Comparison of ENCODE assay signal across 8 cellular contexts in the genomic region with DNA sequence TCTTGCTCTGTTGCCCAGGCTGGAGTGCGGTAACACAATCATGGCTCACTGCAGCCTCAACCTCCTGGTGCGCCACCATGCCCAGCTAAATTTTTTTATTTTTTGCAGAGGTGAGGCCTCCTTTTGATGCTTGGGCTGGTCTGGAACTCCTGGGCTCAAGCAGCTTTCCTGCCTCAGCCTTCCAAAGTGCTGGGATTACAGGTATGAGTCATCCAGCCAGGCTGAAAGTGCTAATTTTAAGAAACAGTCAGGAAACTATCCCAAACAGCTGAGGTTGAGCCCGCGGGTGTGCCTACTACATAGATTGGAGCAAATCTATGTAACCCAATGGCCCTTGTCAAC. TPM values are rescaled to one million over a fixed set of nuclear protein-coding genes. Genes with fewer than 3 reads are reported as not detected.
DNase-seq lines count a peak whose midpoint lies in the region; ATAC-seq and TF ChIP-seq lines count a peak whose summit lies in the region.

No MANE protein-coding gene starts in this region.

- peaks cover 39% of the 10 kb centered on the region for H3K4me1 Mint-ChIP-seq in central memory CD8-positive, alpha-beta T cell
- peaks cover 38% of the 10 kb centered on the region in 2 donors for H3K4me1 Mint-ChIP-seq in natural killer cell

- DNase-seq in LHCN-M2 (ENCODE audit: low read depth) (peak; percentile 70), natural killer cell (no peak), hippocampal formation (lab: John Stamatoyannopoulos, UW) (no peak), lower leg skin (ENCODE audit: low spot score in 2 of 2) (no peak), NCI-H1694 treated with DMSO at 0.1 percent for 48 hours (lab: John Stamatoyannopoulos, UW) (no peak), NCI-H748 (lab: John Stamatoyannopoulos, UW; ENCODE audit: unreplicated experiment) (no peak)
- DNase-seq in central memory CD8-positive, alpha-beta T cell (ENCODE audit: low spot score in 2 of 2) = no peak

- intact Hi-C loops in natural killer cell (cut with micrococcal nuclease) = loop anchor here (5.0 kb wide), 1 partner anchor 80 kb away; the partner anchor contains the start of gene SBK1
- intact Hi-C loops in lower leg skin (cut with DNase I; ENCODE audit: low total_unique reads) = no loop called here

- no peak for ATAC-seq in central memory CD8-positive, alpha-beta T cell (replicated peaks; ENCODE audit: extremely low read depth, poor library complexity, severe bottlenecking)
- no peak for ATAC-seq in natural killer cell

- peak overlapping the region; percentile 77 for H3K27ac Mint-ChIP-seq in central memory CD8-positive, alpha-beta T cell (ENCODE audit: low read depth)
- H3K27ac Mint-ChIP-seq in natural killer cell = peak overlapping the region; percentile 84 to 89

- H3K9ac ChIP-seq in BLaER1 treated with 17β-estradiol and CSF1 and Interleukin-3, amounts not matched to agents 10 nM and 100 nM = peak overlapping the region in 9 of 11 experiments; percentile 45 to 97 (median 91); a peak in 16 of 22 replicates

- peaks cover 20 to 30% (median 26%) of the 10 kb centered on the region in 11 experiments for H3K36me3 ChIP-seq in BLaER1 treated with 17β-estradiol and CSF1 and Interleukin-3, amounts not matched to agents 10 nM and 100 nM

- H3K4me1 ChIP-seq in BLaER1 treated with 17β-estradiol and CSF1 and Interleukin-3, amounts not matched to agents 10 nM and 100 nM = peaks cover 33 to 40% (median 36%) of the 10 kb centered on the region in 10 experiments

- peak overlapping the region; percentile 78 to 97 (median 93) for H3K4me3 ChIP-seq in BLaER1 treated with 17β-estradiol and CSF1 and Interleukin-3, amounts not matched to agents 10 nM and 100 nM
- no peak overlapping the region for H3K4me3 ChIP-seq in lower leg skin (ENCODE audit: low read depth, poor library complexity, severe bottlenecking)

- H3K36me3 Mint-ChIP-seq in central memory CD8-positive, alpha-beta T cell (ENCODE audit: insufficient read depth) = peaks cover 18% of the 10 kb centered on the region
- H3K36me3 Mint-ChIP-seq in natural killer cell = peaks cover 6% of the 10 kb centered on the region

- H3K27me3 Mint-ChIP-seq in central memory CD8-positive, alpha-beta T cell = no peaks in the 10 kb centered on the region
- H3K27me3 Mint-ChIP-seq in natural killer cell (ENCODE audit: low read depth in 2 of 2) = no peaks in the 10 kb centered on the region

- TF ChIP-seq CTCF in natural killer cell (IDR thresholded peaks at IDR 0.05) = no peak
- no peak for TF ChIP-seq CTCF in lower leg skin (IDR thresholded peaks at IDR 0.05)

- H3K27ac ChIP-seq in BLaER1 treated with 17β-estradiol and CSF1 and Interleukin-3, amounts not matched to agents 10 nM and 100 nM = peak overlapping the region in 10 of 11 experiments; percentile 46 to 95 (median 82); a peak in 18 of 22 replicates

- H3K9me3 Mint-ChIP-seq in central memory CD8-positive, alpha-beta T cell = peaks cover 5% of the 10 kb centered on the region
- peaks cover 0 to 2% of the 10 kb centered on the region in 2 donors for H3K9me3 Mint-ChIP-seq in natural killer cell

- WGBS in lower leg skin, 2 donors = 80 to 83% methylated on average over 4 of the region's 4 CpGs

- no peak for TF ChIP-seq POLR2A in lower leg skin (IDR thresholded peaks at IDR 0.05)

- peaks cover 28 to 37% (median 35%) of the 10 kb centered on the region in 11 experiments; a peak in 20 of 22 replicates for H4K20me1 ChIP-seq in BLaER1 treated with 17β-estradiol and CSF1 and Interleukin-3, amounts not matched to agents 10 nM and 100 nM

- H3K9me3 ChIP-seq in BLaER1 treated with 17β-estradiol and CSF1 and Interleukin-3, amounts not matched to agents 10 nM and 100 nM (replicated peaks in 1 of 11) = no peaks in the 10 kb centered on the region

- H3K4me2 ChIP-seq in BLaER1 treated with 17β-estradiol and CSF1 and Interleukin-3, amounts not matched to agents 10 nM and 100 nM = peak overlapping the region; percentile 58 to 82 (median 70)

- peak overlapping the region; percentile 83 for H3K4me3 Mint-ChIP-seq in central memory CD8-positive, alpha-beta T cell
- H3K4me3 Mint-ChIP-seq in natural killer cell = peak overlapping the region; percentile 94

- H3K27me3 ChIP-seq in BLaER1 treated with 17β-estradiol and CSF1 and Interleukin-3, amounts not matched to agents 10 nM and 100 nM = no peaks in the 10 kb centered on the region

RNA-seq across cellular contexts. Expression of gene XPO6, which starts 0.7 kb away (rescaled TPM):
- 117 and 127 TPM in 2 replicates for total RNA-seq in LHCN-M2 (2014; rRNA removed)
- 99.8 TPM for polyA plus RNA-seq in LHCN-M2 (2012)
- 100 to 1,000 TPM; 233 to 321 (median 240) TPM for total RNA-seq in natural killer cell
- total RNA-seq in lower leg skin = 100 to 1,000 TPM in 2 of 4 donors, 10 to 100 TPM in 2; 45.7 to 104 (median 78.1) TPM
